8 cellular contexts compared by ENCODE assay signal in the genomic region with DNA sequence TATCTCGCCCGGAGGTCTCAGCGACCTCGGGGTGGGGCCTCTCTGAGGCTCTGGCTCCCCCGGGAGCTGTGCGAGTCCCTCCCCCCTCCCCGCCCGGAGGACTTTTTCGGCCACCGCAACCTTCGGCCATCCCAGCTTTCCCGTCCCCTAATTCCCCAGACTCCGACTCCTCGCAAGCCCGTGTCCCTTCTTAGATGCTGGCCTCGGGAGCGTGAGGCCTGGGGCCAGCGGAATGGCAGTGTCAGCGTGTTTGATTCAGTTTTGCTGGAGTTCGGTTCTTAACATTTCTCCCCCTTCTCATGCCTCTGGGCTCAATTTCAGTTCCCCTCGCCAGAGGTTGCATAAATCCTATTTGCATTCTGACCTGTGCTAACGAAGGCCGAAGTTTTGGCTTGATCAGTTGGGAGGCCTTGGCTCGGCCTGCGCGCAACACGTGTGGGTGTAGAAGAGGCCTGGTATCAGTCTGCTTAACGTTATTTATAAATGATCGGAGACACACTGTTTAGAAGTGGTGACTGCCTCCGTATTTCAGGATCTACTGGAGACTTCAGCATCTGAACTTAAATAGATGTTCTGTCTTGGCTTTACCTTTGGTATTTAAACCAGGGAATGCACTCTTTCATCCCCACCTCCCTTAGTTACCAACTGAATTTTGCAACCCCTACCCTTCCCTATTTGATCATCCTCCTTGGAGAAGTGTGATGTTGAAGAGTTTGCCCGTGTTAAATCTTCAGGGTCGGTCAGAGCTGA. TPM values are rescaled to one million over a fixed set of nuclear protein-coding genes. Genes with fewer than 3 reads are reported as not detected.
DNase-seq lines count a peak whose midpoint lies in the region; ATAC-seq lines count a peak whose summit lies in the region.

No MANE protein-coding gene starts in this region.

- DNase-seq in HT-29 (ENCODE audit: low spot score) (peak; percentile 42), epithelial cell of prostate (ENCODE audit: low read depth, low spot score) (no peak), substantia nigra (lab: John Stamatoyannopoulos, UW) (peak in 20 of 49 donors; percentile 1 to 72 (median 18))
- no peak for DNase-seq in activated CD4-positive, alpha-beta T cell treated with anti-CD3 and anti-CD28 coated beads, Interleukin-2, amount 10 ng/mL, durations not matched to agents 7 days and 5 days

- no peaks in the 10 kb centered on the region for H3K27me3 ChIP-seq in BLaER1
- H3K27me3 ChIP-seq in mononuclear cell (ENCODE audit: insufficient read depth, low read length), result no peaks in the 10 kb centered on the region

- H3K4me3 Mint-ChIP-seq in activated CD4-positive, alpha-beta T cell treated with anti-CD3 and anti-CD28 coated beads, Interleukin-2, amount 10 ng/mL, durations not matched to agents 7 days and 5 days, result peak overlapping the region; percentile 85

- H3K9me3 Mint-ChIP-seq in activated CD4-positive, alpha-beta T cell treated with anti-CD3 and anti-CD28 coated beads, Interleukin-2, amount 10 ng/mL, durations not matched to agents 7 days and 5 days, result peaks cover 3% of the 10 kb centered on the region

- peaks cover 55% of the 10 kb centered on the region for H4K20me1 ChIP-seq in BLaER1

- peaks cover 64% of the 10 kb centered on the region for H3K4me1 Mint-ChIP-seq in activated CD4-positive, alpha-beta T cell treated with anti-CD3 and anti-CD28 coated beads, Interleukin-2, amount 10 ng/mL, durations not matched to agents 7 days and 5 days

- H3K36me3 ChIP-seq in BLaER1, result peaks cover 41% of the 10 kb centered on the region

- H3K27me3 Mint-ChIP-seq in activated CD4-positive, alpha-beta T cell treated with anti-CD3 and anti-CD28 coated beads, Interleukin-2, amount 10 ng/mL, durations not matched to agents 7 days and 5 days, result no peaks in the 10 kb centered on the region

- ATAC-seq in GM18502 (IDR thresholded peaks at IDR 0.05; ENCODE audit: poor library complexity, unreplicated experiment), result no peak
- ATAC-seq in GM18861 (IDR thresholded peaks at IDR 0.05; ENCODE audit: unreplicated experiment), result no peak

- CTCF ChIA-PET in activated CD4-positive, alpha-beta T cell treated with anti-CD3 and anti-CD28 coated beads, Interleukin-2, amount 10 ng/mL, durations not matched to agents 7 days and 5 days (lab: Charles Lee), result interaction anchor here (1.4 kb wide), 1 partner anchor 23 kb away, joined by 4 read pairs; no protein-coding TSS in a partner anchor

- H3K4me1 ChIP-seq in BLaER1 (peaks cover 58% of the 10 kb centered on the region), mononuclear cell (ENCODE audit: insufficient read depth, low read length) (peaks cover 41% of the 10 kb centered on the region)

- H3K4me3 ChIP-seq in BLaER1 (peak overlapping the region; percentile 85), mononuclear cell (ENCODE audit: low read length) (peak overlapping the region; percentile 73)

- peak overlapping the region; percentile 97 for H3K9ac ChIP-seq in BLaER1

- H3K9me3 ChIP-seq in BLaER1 (no peaks in the 10 kb centered on the region), mononuclear cell (ENCODE audit: low read depth, low read length) (no peaks in the 10 kb centered on the region)

- peak overlapping the region; percentile 92 for H3K4me2 ChIP-seq in BLaER1

- peaks cover 47% of the 10 kb centered on the region for H3K36me3 Mint-ChIP-seq in activated CD4-positive, alpha-beta T cell treated with anti-CD3 and anti-CD28 coated beads, Interleukin-2, amount 10 ng/mL, durations not matched to agents 7 days and 5 days (ENCODE audit: low read depth)

- H3K27ac ChIP-seq in BLaER1 (peak overlapping the region; percentile 96), epithelial cell of prostate (peak overlapping the region; percentile 51), substantia nigra (ENCODE audit: low read depth, low read length, poor library complexity, severe bottlenecking) (peak overlapping the region; percentile 84)

- peak overlapping the region; percentile 100 for H3K27ac Mint-ChIP-seq in activated CD4-positive, alpha-beta T cell treated with anti-CD3 and anti-CD28 coated beads, Interleukin-2, amount 10 ng/mL, durations not matched to agents 7 days and 5 days

- POLR2A ChIA-PET in activated CD4-positive, alpha-beta T cell treated with anti-CD3 and anti-CD28 coated beads, Interleukin-2, amount 10 ng/mL, durations not matched to agents 7 days and 5 days (lab: Charles Lee), result no interaction called here

RNA-seq across cellular contexts. Expression of gene HSP90B1, which starts 0.8 kb away (rescaled TPM):
- 202 and 209 TPM in 2 replicates for total RNA-seq in HT-29 (2014; rRNA removed; shearing (Covaris generic))
- total RNA-seq in activated CD4-positive, alpha-beta T cell treated with anti-CD3 and anti-CD28 coated beads, Interleukin-2, amount 10 ng/mL, durations not matched to agents 7 days and 5 days, result 100 to 1,000 TPM; 316 to 333 TPM
- total RNA-seq in mononuclear cell, result 412 TPM

RNA-seq across cellular contexts. Expression of gene TDG, which starts 34.7 kb away (rescaled TPM):
- total RNA-seq in HT-29 (2014; rRNA removed; shearing (Covaris generic)), result 28.8 and 32.0 TPM in 2 replicates
- 10 to 100 TPM; 33.2 to 35.0 TPM for total RNA-seq in activated CD4-positive, alpha-beta T cell treated with anti-CD3 and anti-CD28 coated beads, Interleukin-2, amount 10 ng/mL, durations not matched to agents 7 days and 5 days
- 44.9 TPM for total RNA-seq in mononuclear cell
